ENCODE assay signal across 8 cellular contexts in the genomic region with DNA sequence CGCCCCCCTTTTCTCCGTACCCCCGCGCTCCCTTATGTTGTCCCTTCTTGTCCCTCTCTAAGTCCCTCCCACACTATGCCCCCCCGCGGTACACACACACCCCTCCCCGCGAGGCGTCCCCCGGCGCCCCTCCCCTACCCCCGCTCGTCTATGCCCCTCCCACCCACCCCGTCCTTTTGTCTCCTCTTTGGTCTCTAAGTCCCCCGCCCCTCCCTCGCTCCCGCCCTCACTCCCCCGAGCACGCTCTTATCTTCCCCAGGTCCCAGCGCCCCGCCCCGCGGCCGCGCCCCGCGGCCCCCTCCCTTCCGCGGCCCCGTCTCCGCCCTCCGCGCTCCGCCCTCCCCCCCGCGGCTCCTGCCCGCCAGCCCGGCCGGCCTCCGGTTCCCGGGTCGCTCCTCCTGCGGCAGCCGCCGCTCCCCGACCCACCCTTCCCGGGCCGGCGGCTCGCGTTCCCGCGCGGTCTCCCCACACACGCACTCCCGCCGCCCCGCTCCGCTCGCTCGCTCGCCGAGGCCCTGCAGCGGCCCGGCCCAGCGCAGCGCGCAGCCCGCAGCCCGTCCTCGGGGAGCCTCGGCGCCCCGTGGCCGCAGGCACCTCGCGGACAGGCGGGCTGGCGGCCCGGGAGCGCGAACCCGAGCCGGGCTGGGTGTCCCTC. TPM values are rescaled to one million over a fixed set of nuclear protein-coding genes. Genes with fewer than 3 reads are reported as not detected.
DNase-seq lines count a peak whose midpoint lies in the region; ATAC-seq and TF ChIP-seq lines count a peak whose summit lies in the region.

No MANE protein-coding gene starts in this region.

- H3K36me3 ChIP-seq in BLaER1, result peaks cover 17% of the 10 kb centered on the region
- H3K36me3 ChIP-seq in stomach smooth muscle (ENCODE audit: control insufficient read depth in 2 of 2, insufficient read depth in 2 of 2, low read length in 2 of 2), result no peaks in the 10 kb centered on the region

- DNase-seq in HuH-7 (ENCODE audit: low spot score) (peak; percentile 85), SHP77 (lab: John Stamatoyannopoulos, UW) (peak; percentile 33 to 66), activated gamma-delta T cell (lab: John Stamatoyannopoulos, UW) (peak; percentile 63), foreskin fibroblast (peak; percentile 84 to 92), neural crest cell (ENCODE audit: low read depth, low spot score) (peak; percentile 57)

- H3K27me3 ChIP-seq in BLaER1 (peaks cover 51% of the 10 kb centered on the region), stomach smooth muscle (ENCODE audit: control insufficient read depth in 1 of 2, insufficient read depth in 2 of 2, low read length in 2 of 2) (peaks cover 0 to 3% of the 10 kb centered on the region in 2 donors)

- H3K27ac Mint-ChIP-seq in neural crest cell (ENCODE audit: unreplicated experiment), result no peak overlapping the region

- H3K4me1 ChIP-seq in BLaER1, result no peaks in the 10 kb centered on the region
- H3K4me1 ChIP-seq in stomach smooth muscle (ENCODE audit: control insufficient read depth, insufficient read depth, low read length), result no peaks in the 10 kb centered on the region

- H3K36me3 Mint-ChIP-seq in neural crest cell (ENCODE audit: low read depth), result peaks cover 5% of the 10 kb centered on the region

- H3K9ac ChIP-seq in BLaER1, result peak overlapping the region; percentile 75
- H3K9ac ChIP-seq in stomach smooth muscle (ENCODE audit: low read length in 2 of 2), result peak overlapping the region in 1 of 2 donors; percentile 46

- peak overlapping the region; percentile 81 for H3K4me2 ChIP-seq in BLaER1

- peak overlapping the region; percentile 95 for H3K4me3 Mint-ChIP-seq in neural crest cell

- H3K27ac ChIP-seq in BLaER1 (peak overlapping the region; percentile 68), stomach smooth muscle (ENCODE audit: low read length) (peak overlapping the region; percentile 80)

- ATAC-seq in GM19452 (IDR thresholded peaks at IDR 0.05; ENCODE audit: unreplicated experiment), result peak; percentile 66

- peaks cover 32% of the 10 kb centered on the region for H3K27me3 Mint-ChIP-seq in neural crest cell (ENCODE audit: low read depth)

- no peaks in the 10 kb centered on the region for H3K9me3 Mint-ChIP-seq in neural crest cell

- H3K4me1 Mint-ChIP-seq in neural crest cell, result peaks cover 20% of the 10 kb centered on the region

- TF ChIP-seq CTCF in foreskin fibroblast (IDR thresholded peaks at IDR 0.05; ENCODE audit: low read depth, low read length) (no peak), neural crest cell (conservative IDR thresholded peaks at IDR 0.05) (no peak)

- H3K9me3 ChIP-seq in BLaER1, result peaks cover 8% of the 10 kb centered on the region
- H3K9me3 ChIP-seq in stomach smooth muscle (ENCODE audit: control insufficient read depth in 2 of 2, low read length in 2 of 2), result no peaks in the 10 kb centered on the region

- no peaks in the 10 kb centered on the region; the same call in 1 of the 2 replicates for H4K20me1 ChIP-seq in BLaER1

- H3K4me3 ChIP-seq in BLaER1 (peak overlapping the region; percentile 69), foreskin fibroblast (ENCODE audit: low read depth in 1 of 2, low read length in 2 of 2) (peak overlapping the region; percentile 56 to 60), stomach smooth muscle (ENCODE audit: low read length in 2 of 2) (peak overlapping the region; percentile 48 to 69)

RNA-seq across cellular contexts. Expression of a gene that starts 26.3 kb away (rescaled TPM):
- total RNA-seq in neural crest cell, result 24.1 and 26.3 TPM in 2 replicates

RNA-seq across cellular contexts. Expression of a gene that starts 50.2 kb away (rescaled TPM):
- total RNA-seq in neural crest cell, result 46.2 and 53.7 TPM in 2 replicates

Comparison
In these comparisons a context has a peak if more than half of its experiments do, and no peak if none do; other contexts are left out.
1. Peak in every context shown above with its lines: DNase-seq, ATAC-seq, H3K4me3 ChIP-seq and H3K27ac ChIP-seq.